In the genomic region with DNA sequence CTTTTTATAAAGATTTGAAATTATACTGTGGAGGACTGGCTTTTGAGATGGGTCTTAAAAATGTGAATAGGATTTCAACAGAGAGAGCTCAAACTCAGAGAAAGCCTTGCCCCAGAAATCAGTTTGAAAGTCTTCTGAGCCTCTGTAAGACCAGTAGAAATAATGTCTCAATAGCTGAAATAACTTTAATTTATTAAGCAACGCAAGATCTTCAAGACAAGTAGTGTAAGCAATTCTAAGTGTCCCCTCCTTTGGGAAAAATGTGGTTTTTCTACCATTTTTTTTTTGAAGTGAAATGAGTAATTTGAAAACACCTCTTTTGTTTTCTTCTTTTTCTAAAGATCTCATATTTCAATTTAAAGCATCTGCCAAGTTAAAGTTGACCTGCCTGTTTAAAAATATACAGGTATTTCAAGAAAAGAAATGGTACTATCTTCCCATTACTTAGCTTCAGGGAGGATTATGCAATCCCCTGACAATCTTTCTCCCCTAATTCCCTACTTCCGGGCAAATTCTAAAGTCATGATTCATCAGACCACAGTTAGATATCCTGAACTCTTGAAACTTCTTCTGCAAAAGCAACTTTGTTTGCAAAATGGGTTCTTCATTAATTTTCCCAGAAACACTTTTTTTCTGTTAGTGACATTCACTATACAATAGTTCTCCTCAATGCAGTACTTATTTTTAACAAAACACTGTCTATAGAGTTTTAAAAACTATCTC, we compare ENCODE assay signal across 8 cellular contexts. TPM values are rescaled to one million over a fixed set of nuclear protein-coding genes. Genes with fewer than 3 reads are reported as not detected.
DNase-seq lines count a peak whose midpoint lies in the region; ATAC-seq and TF ChIP-seq lines count a peak whose summit lies in the region.

No MANE protein-coding gene starts in this region.

- intact Hi-C loops in left lung (cut with DNase I): no loop called here

- H3K27me3 ChIP-seq in left lung: no peaks in the 10 kb centered on the region

- peaks cover 17 to 56% of the 10 kb centered on the region in 2 donors for H3K4me1 ChIP-seq in left lung

- DNase-seq in AG04449 (ENCODE audit: low read depth, low spot score) (peak; percentile 59), LHCN-M2 (ENCODE audit: low read depth) (peak; percentile 82), astrocyte of the hippocampus (ENCODE audit: low read depth, low spot score) (peak; percentile 80), left lung (no peak), NCI-H774 (lab: John Stamatoyannopoulos, UW) (no peak)
- DNase-seq in activated CD8-positive, alpha-beta memory T cell treated with anti-CD3 and anti-CD28 coated beads for 24 hours: no peak

- H3K9me3 ChIP-seq in left lung: no peaks in the 10 kb centered on the region

- ATAC-seq in left lung (peak; percentile 85), HG03039 (IDR thresholded peaks at IDR 0.05; ENCODE audit: unreplicated experiment) (no peak), HG03159 (IDR thresholded peaks at IDR 0.05; ENCODE audit: unreplicated experiment) (no peak)

- H3K27ac ChIP-seq in left lung: peak overlapping the region; percentile 70

- TF ChIP-seq CTCF in AG04449 (IDR thresholded peaks at IDR 0.05; ENCODE audit: insufficient read depth, low read length, missing control alignments) (no peak), left lung (IDR thresholded peaks at IDR 0.05) (no peak)

- no peaks in the 10 kb centered on the region for H3K36me3 ChIP-seq in left lung

- H3K4me3 ChIP-seq in AG04449 (ENCODE audit: low read depth, low read length) (no peak overlapping the region), left lung (no peak overlapping the region)

- POLR2A ChIA-PET in AG04449 (lab: Yijun Ruan, JAX): interaction anchor here (1.4 kb wide), 1 partner anchor 9 kb away, joined by 3 read pairs; no protein-coding TSS in a partner anchor

- CTCF ChIA-PET in AG04449 (lab: Yijun Ruan, JAX): interaction anchor here (1.1 to 1.2 kb wide), 2 partner anchors 8 to 36 kb away, joined by 3 read pairs; no protein-coding TSS in a partner anchor

RNA-seq across cellular contexts. Expression of a gene that starts 7.9 kb away (rescaled TPM):
- 438 and 444 TPM in 2 replicates for total RNA-seq in LHCN-M2 (2014; rRNA removed)
- polyA plus RNA-seq in LHCN-M2 (2012): 279 TPM
- total RNA-seq in left lung: 100 to 1,000 TPM; 387 to 563 TPM

Comparison
In these comparisons a context has a peak if more than half of its experiments do, and no peak if none do; other contexts are left out.
1. DNase-seq: peak in AG04449 (single experiment), LHCN-M2 (single experiment) and astrocyte of the hippocampus (single experiment); none in left lung (0 of 2), NCI-H774 (single experiment) and activated CD8-positive, alpha-beta memory T cell treated with anti-CD3 and anti-CD28 coated beads for 24 hours (single experiment).